7 cellular contexts compared by ENCODE assay signal in the genomic region with DNA sequence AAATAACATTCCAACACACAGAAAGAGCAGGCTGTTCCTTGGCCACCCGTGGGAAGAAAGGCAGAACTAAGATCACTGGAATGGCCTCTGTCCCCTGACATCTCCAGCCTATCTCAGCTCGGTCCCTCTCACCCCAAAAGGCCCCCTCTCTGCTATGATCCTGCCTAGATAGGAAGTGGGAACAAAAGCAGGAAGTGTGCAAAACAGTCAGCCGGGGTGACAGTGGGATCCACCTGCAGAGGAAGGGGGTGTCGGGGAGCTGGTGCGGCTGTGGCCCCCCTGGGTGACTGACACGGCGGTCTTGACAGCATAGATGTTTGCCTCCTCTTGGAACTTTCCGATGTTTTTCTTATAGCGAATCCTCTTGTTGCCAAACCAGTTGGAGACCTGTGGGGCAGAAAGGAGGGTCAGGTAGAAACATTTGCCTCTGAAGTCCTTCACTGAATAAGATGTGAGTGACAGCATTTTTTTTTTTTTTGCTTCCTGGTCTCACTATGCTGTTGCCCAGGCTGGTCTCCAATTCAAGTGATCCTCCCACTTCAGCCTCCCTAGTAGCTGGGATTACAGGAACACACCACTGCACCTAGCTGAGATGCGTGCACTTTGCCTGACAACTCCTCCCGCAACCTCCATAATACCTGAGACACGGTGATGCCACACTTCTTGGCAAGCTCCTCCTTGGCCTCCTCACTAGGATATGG. TPM values are rescaled to one million over a fixed set of nuclear protein-coding genes. Genes with fewer than 3 reads are reported as not detected.
DNase-seq lines count a peak whose midpoint lies in the region; ATAC-seq and TF ChIP-seq lines count a peak whose summit lies in the region.
"Had no signal": no experiment of that assay in that cellular context is flagged by ENCODE, and none has a peak within 500 bp of the region (broad histone marks: within the 10 kb centered on the region; RNA-seq: fewer than 3 reads in every experiment).

No MANE protein-coding gene starts in this region.

- intact Hi-C loops in activated CD8-positive, alpha-beta T cell treated with anti-CD3 and anti-CD28 coated beads for 36 hours (cut with micrococcal nuclease): no loop called here

- H3K4me3 ChIP-seq in CD8-positive, alpha-beta memory T cell (ENCODE audit: low read length): no peak overlapping the region

- ATAC-seq in activated CD8-positive, alpha-beta T cell treated with anti-CD3 and anti-CD28 coated beads for 36 hours: no peak
- no peak for ATAC-seq in natural killer cell treated with Interleukin-12 subunit alpha and Interleukin-12 subunit beta and Interleukin-15 and Interleukin-18, amount 100 ng/mL, for 72 hours
- no peak for ATAC-seq in HG02885 (IDR thresholded peaks at IDR 0.05; ENCODE audit: poor library complexity, unreplicated experiment)
- no peak for ATAC-seq in GM19395 (IDR thresholded peaks at IDR 0.05; ENCODE audit: unreplicated experiment)

- H3K4me1 Mint-ChIP-seq in CD8-positive, alpha-beta memory T cell: peaks cover 37 to 64% (median 39%) of the 10 kb centered on the region in 3 donors
- H3K4me1 Mint-ChIP-seq in activated CD8-positive, alpha-beta T cell treated with anti-CD3 and anti-CD28 coated beads for 36 hours (ENCODE audit: low read depth): peaks cover 47% of the 10 kb centered on the region
- peaks cover 42 to 44% of the 10 kb centered on the region in 2 donors for H3K4me1 Mint-ChIP-seq in natural killer cell treated with Interleukin-12 subunit alpha and Interleukin-12 subunit beta and Interleukin-15 and Interleukin-18, amount 100 ng/mL, for 72 hours (ENCODE audit: low read depth in 2 of 2)

- no peaks in the 10 kb centered on the region for H3K9me3 Mint-ChIP-seq in CD8-positive, alpha-beta memory T cell
- no peaks in the 10 kb centered on the region for H3K9me3 Mint-ChIP-seq in activated CD8-positive, alpha-beta T cell treated with anti-CD3 and anti-CD28 coated beads for 36 hours
- no peaks in the 10 kb centered on the region for H3K9me3 Mint-ChIP-seq in natural killer cell treated with Interleukin-12 subunit alpha and Interleukin-12 subunit beta and Interleukin-15 and Interleukin-18, amount 100 ng/mL, for 72 hours

- POLR2A ChIA-PET in CD8-positive, alpha-beta memory T cell (lab: Charles Lee): no interaction called here
- POLR2A ChIA-PET in activated CD8-positive, alpha-beta T cell treated with anti-CD3 and anti-CD28 coated beads for 36 hours (lab: Charles Lee): interaction anchor here (1.5 to 7.2 kb wide), 2 partner anchors 8 kb away, joined by 4 to 72 read pairs; a partner anchor contains a TSS

- H3K4me3 Mint-ChIP-seq in CD8-positive, alpha-beta memory T cell: peak overlapping the region; percentile 49 to 89 (median 71)
- peak overlapping the region; percentile 95 for H3K4me3 Mint-ChIP-seq in activated CD8-positive, alpha-beta T cell treated with anti-CD3 and anti-CD28 coated beads for 36 hours
- H3K4me3 Mint-ChIP-seq in natural killer cell treated with Interleukin-12 subunit alpha and Interleukin-12 subunit beta and Interleukin-15 and Interleukin-18, amount 100 ng/mL, for 72 hours: peak overlapping the region; percentile 40

- CTCF ChIA-PET in CD8-positive, alpha-beta memory T cell (lab: Charles Lee): no interaction called here
- CTCF ChIA-PET in activated CD8-positive, alpha-beta T cell treated with anti-CD3 and anti-CD28 coated beads for 36 hours (lab: Charles Lee): interaction anchor here (0.6 kb wide), 1 partner anchor 219 kb away, joined by 3 read pairs; no protein-coding TSS in a partner anchor

- no peak for TF ChIP-seq CTCF in activated CD8-positive, alpha-beta T cell treated with anti-CD3 and anti-CD28 coated beads for 36 hours (IDR thresholded peaks at IDR 0.05)

- peaks cover 12 to 82% (median 20%) of the 10 kb centered on the region in 3 donors for H3K36me3 Mint-ChIP-seq in CD8-positive, alpha-beta memory T cell
- peaks cover 55% of the 10 kb centered on the region for H3K36me3 Mint-ChIP-seq in activated CD8-positive, alpha-beta T cell treated with anti-CD3 and anti-CD28 coated beads for 36 hours (ENCODE audit: low read depth)
- H3K36me3 Mint-ChIP-seq in natural killer cell treated with Interleukin-12 subunit alpha and Interleukin-12 subunit beta and Interleukin-15 and Interleukin-18, amount 100 ng/mL, for 72 hours: peaks cover 21% of the 10 kb centered on the region

- H3K4me1 ChIP-seq in CD8-positive, alpha-beta memory T cell (ENCODE audit: insufficient read depth, low read length): peaks cover 36% of the 10 kb centered on the region

- peak in 1 of 5 donors; percentile 43 for DNase-seq in CD8-positive, alpha-beta memory T cell
- DNase-seq in activated CD8-positive, alpha-beta T cell treated with anti-CD3 and anti-CD28 coated beads for 36 hours: no peak
- DNase-seq in natural killer cell treated with Interleukin-12 subunit alpha and Interleukin-12 subunit beta and Interleukin-15 and Interleukin-18, amount 100 ng/mL, for 72 hours (ENCODE audit: low spot score): peak; percentile 28
- no peak for DNase-seq in NCI-H446 (lab: John Stamatoyannopoulos, UW)
- DNase-seq: NCI-H1048 had no signal

- H3K27me3 Mint-ChIP-seq in CD8-positive, alpha-beta memory T cell: peaks cover 0 to 1% of the 10 kb centered on the region in 2 donors
- H3K27me3 Mint-ChIP-seq in activated CD8-positive, alpha-beta T cell treated with anti-CD3 and anti-CD28 coated beads for 36 hours: no peaks in the 10 kb centered on the region
- H3K27me3 Mint-ChIP-seq in natural killer cell treated with Interleukin-12 subunit alpha and Interleukin-12 subunit beta and Interleukin-15 and Interleukin-18, amount 100 ng/mL, for 72 hours: no peaks in the 10 kb centered on the region

- peak overlapping the region; percentile 38 for H3K27ac ChIP-seq in CD8-positive, alpha-beta memory T cell (ENCODE audit: low read depth, low read length)

- no peaks in the 10 kb centered on the region for H3K27me3 ChIP-seq in CD8-positive, alpha-beta memory T cell (ENCODE audit: insufficient read depth, low read length, poor library complexity, severe bottlenecking)

- H3K36me3 ChIP-seq in CD8-positive, alpha-beta memory T cell (ENCODE audit: insufficient read depth, low read length): peaks cover 35% of the 10 kb centered on the region

- no peaks in the 10 kb centered on the region for H3K9me3 ChIP-seq in CD8-positive, alpha-beta memory T cell (ENCODE audit: low read length)

- H3K27ac Mint-ChIP-seq in CD8-positive, alpha-beta memory T cell: peak overlapping the region; percentile 84 to 99 (median 96)
- H3K27ac Mint-ChIP-seq in activated CD8-positive, alpha-beta T cell treated with anti-CD3 and anti-CD28 coated beads for 36 hours: peak overlapping the region; percentile 92
- peak overlapping the region; percentile 96 to 98 for H3K27ac Mint-ChIP-seq in natural killer cell treated with Interleukin-12 subunit alpha and Interleukin-12 subunit beta and Interleukin-15 and Interleukin-18, amount 100 ng/mL, for 72 hours

RNA-seq across cellular contexts. Expression of a gene that starts 2.8 kb away (rescaled TPM):
- 10 to 100 TPM; 63.5 to 69.4 TPM for total RNA-seq in CD8-positive, alpha-beta memory T cell
- polyA plus RNA-seq in CD8-positive, alpha-beta memory T cell: 2.2 TPM
- 10 to 100 TPM; 59.6 to 64.2 TPM for total RNA-seq in activated CD8-positive, alpha-beta T cell treated with anti-CD3 and anti-CD28 coated beads for 36 hours
- total RNA-seq in natural killer cell treated with Interleukin-12 subunit alpha and Interleukin-12 subunit beta and Interleukin-15 and Interleukin-18, amount 100 ng/mL, for 72 hours: 10 to 100 TPM; 64.1 to 89.4 TPM

RNA-seq across cellular contexts. Expression of a gene that starts 3.1 kb away (rescaled TPM):
- 10 to 100 TPM; 11.9 to 12.5 TPM for total RNA-seq in CD8-positive, alpha-beta memory T cell
- not detected for polyA plus RNA-seq in CD8-positive, alpha-beta memory T cell
- 10 to 100 TPM; 15.5 to 16.4 TPM for total RNA-seq in activated CD8-positive, alpha-beta T cell treated with anti-CD3 and anti-CD28 coated beads for 36 hours
- total RNA-seq in natural killer cell treated with Interleukin-12 subunit alpha and Interleukin-12 subunit beta and Interleukin-15 and Interleukin-18, amount 100 ng/mL, for 72 hours: 10 to 100 TPM; 15.0 to 29.7 TPM

RNA-seq across cellular contexts. Expression of a gene that starts 5.3 kb away (rescaled TPM):
- 10 to 100 TPM; 82.0 to 89.5 TPM for total RNA-seq in CD8-positive, alpha-beta memory T cell
- 136 TPM for polyA plus RNA-seq in CD8-positive, alpha-beta memory T cell
- total RNA-seq in activated CD8-positive, alpha-beta T cell treated with anti-CD3 and anti-CD28 coated beads for 36 hours: 10 to 100 TPM; 67.8 to 68.7 TPM
- total RNA-seq in natural killer cell treated with Interleukin-12 subunit alpha and Interleukin-12 subunit beta and Interleukin-15 and Interleukin-18, amount 100 ng/mL, for 72 hours: 100 to 1,000 TPM; 131 to 143 TPM

RNA-seq across cellular contexts. Expression of a gene that starts 9.0 kb away (rescaled TPM):
- total RNA-seq in CD8-positive, alpha-beta memory T cell: 10 to 100 TPM; 52.7 to 52.9 TPM
- polyA plus RNA-seq in CD8-positive, alpha-beta memory T cell: 110 TPM
- 10 to 100 TPM; 55.4 to 57.9 TPM for total RNA-seq in activated CD8-positive, alpha-beta T cell treated with anti-CD3 and anti-CD28 coated beads for 36 hours
- total RNA-seq in natural killer cell treated with Interleukin-12 subunit alpha and Interleukin-12 subunit beta and Interleukin-15 and Interleukin-18, amount 100 ng/mL, for 72 hours: 10 to 100 TPM; 41.0 to 53.3 TPM

RNA-seq across cellular contexts. Expression of a gene that starts 11.3 kb away (rescaled TPM):
- total RNA-seq in CD8-positive, alpha-beta memory T cell: 10 to 100 TPM; 42.5 to 42.6 TPM
- 23.5 TPM for polyA plus RNA-seq in CD8-positive, alpha-beta memory T cell
- total RNA-seq in activated CD8-positive, alpha-beta T cell treated with anti-CD3 and anti-CD28 coated beads for 36 hours: 10 to 100 TPM; 24.6 to 28.7 TPM
- 10 to 100 TPM; 39.2 to 43.0 TPM for total RNA-seq in natural killer cell treated with Interleukin-12 subunit alpha and Interleukin-12 subunit beta and Interleukin-15 and Interleukin-18, amount 100 ng/mL, for 72 hours

Comparison
In these comparisons a context has a peak if more than half of its experiments do, and no peak if none do; other contexts are left out.
1. H3K4me3 Mint-ChIP-seq: peak in every context shown above with its lines; median percentile 95 in activated CD8-positive, alpha-beta T cell treated with anti-CD3 and anti-CD28 coated beads for 36 hours; 71 in CD8-positive, alpha-beta memory T cell; 40 in natural killer cell treated with Interleukin-12 subunit alpha and Interleukin-12 subunit beta and Interleukin-15 and Interleukin-18, amount 100 ng/mL, for 72 hours.